In the genomic region with DNA sequence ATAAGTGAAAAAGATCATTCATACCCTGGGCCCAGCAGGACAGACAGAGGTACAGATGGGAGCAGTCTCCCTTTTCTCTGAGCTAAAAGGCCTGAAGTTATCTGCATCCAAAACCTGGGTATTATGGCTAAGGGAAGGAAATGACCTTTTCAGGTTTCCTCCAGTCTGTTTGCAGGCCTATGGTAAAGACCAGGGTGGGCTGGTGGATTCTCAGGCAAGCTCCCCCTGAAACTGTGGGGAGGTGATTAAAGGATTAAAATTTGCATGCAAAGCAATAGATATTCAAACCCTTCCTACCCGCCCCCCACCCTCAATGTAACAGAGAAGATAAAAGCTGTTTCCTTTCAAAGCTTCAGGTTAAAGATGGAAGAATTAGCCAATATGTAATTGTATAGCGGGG, we compare ENCODE assay signal across 27 cellular contexts.
"Had no signal": no experiment of that assay in that cellular context is flagged by ENCODE, and none has a peak within 500 bp of the region (broad histone marks: within the 10 kb centered on the region; RNA-seq: fewer than 3 reads in every experiment).

No MANE protein-coding gene starts in this region.

- H3K9me3 Mint-ChIP-seq: activated naive CD4-positive, alpha-beta T cell treated with anti-CD3 and anti-CD28 coated beads for 36 hours; activated naive CD8-positive, alpha-beta T cell treated with anti-CD3 and anti-CD28 coated beads for 36 hours; activated T-cell treated with anti-CD3 and anti-CD28 coated beads, Interleukin-2, amount 50 U/mL, for 24 hours; T-helper 2 cell treated with Interferon-gamma antibody and Interleukin-4, amounts not matched to agents 5 μg/mL and 100 μg/mL, for 36 hours had no signal

- DNase-seq: activated CD4-positive, alpha-beta T cell treated with anti-CD3 and anti-CD28 coated beads for 48 hours; activated CD4-positive, alpha-beta T cell treated with anti-CD3 and anti-CD28 coated beads, Interleukin-2, amount 50 U/mL, for 4 hours; activated CD4-positive, CD25-positive, alpha-beta regulatory T cell treated with anti-CD3 and anti-CD28 coated beads, Interleukin-2, amount 50 U/mL, for 72 hours; activated CD8-positive, alpha-beta memory T cell treated with anti-CD3 and anti-CD28 coated beads, Interleukin-2, amount 10 ng/mL, durations not matched to agents 7 days and 5 days; activated effector memory CD4-positive, alpha-beta T cell treated with anti-CD3 and anti-CD28 coated beads, Interleukin-2, amount 50 U/mL, for 16 hours; activated naive CD4-positive, alpha-beta T cell treated with anti-CD3 and anti-CD28 coated beads for 36 hours; activated naive CD8-positive, alpha-beta T cell treated with anti-CD3 and anti-CD28 coated beads for 36 hours; activated T-cell treated with anti-CD3 and anti-CD28 coated beads, Interleukin-2, amount 50 U/mL, for 24 hours; brain microvascular endothelial cell; KG1; NCI-H1092; NCI-H1417 treated with DMSO at 0.1 percent for 48 hours; NCI-H1694 treated with DMSO at 0.1 percent for 48 hours; NCI-H2029 treated with DMSO at 0.1 percent for 48 hours; NCI-H345; NCI-H510A; NCI-H526 treated with DMSO at 0.1 percent for 48 hours; NCI-H82; OCI-M1; RPMI8226; SJCRH30; SW 1271 had no signal

- H3K4me3 ChIP-seq: cardiac muscle cell, SJCRH30 had no signal

- H3K4me1 ChIP-seq: SJCRH30 had no signal

- H3K4me3 Mint-ChIP-seq: activated CD8-positive, alpha-beta memory T cell treated with anti-CD3 and anti-CD28 coated beads, Interleukin-2, amount 10 ng/mL, durations not matched to agents 7 days and 5 days; activated naive CD4-positive, alpha-beta T cell treated with anti-CD3 and anti-CD28 coated beads for 36 hours; activated naive CD8-positive, alpha-beta T cell treated with anti-CD3 and anti-CD28 coated beads for 36 hours; activated T-cell treated with anti-CD3 and anti-CD28 coated beads, Interleukin-2, amount 50 U/mL, for 24 hours; T-helper 2 cell treated with Interferon-gamma antibody and Interleukin-4, amounts not matched to agents 5 μg/mL and 100 μg/mL, for 36 hours had no signal

- H3K36me3 ChIP-seq: brain microvascular endothelial cell, cardiac muscle cell, SJCRH30 had no signal

- H3K27ac Mint-ChIP-seq: activated CD8-positive, alpha-beta memory T cell treated with anti-CD3 and anti-CD28 coated beads, Interleukin-2, amount 10 ng/mL, durations not matched to agents 7 days and 5 days; activated naive CD4-positive, alpha-beta T cell treated with anti-CD3 and anti-CD28 coated beads for 36 hours; activated naive CD8-positive, alpha-beta T cell treated with anti-CD3 and anti-CD28 coated beads for 36 hours; activated T-cell treated with anti-CD3 and anti-CD28 coated beads, Interleukin-2, amount 50 U/mL, for 24 hours; T-helper 2 cell treated with Interferon-gamma antibody and Interleukin-4, amounts not matched to agents 5 μg/mL and 100 μg/mL, for 36 hours had no signal

- H3K27me3 Mint-ChIP-seq: activated CD8-positive, alpha-beta memory T cell treated with anti-CD3 and anti-CD28 coated beads, Interleukin-2, amount 10 ng/mL, durations not matched to agents 7 days and 5 days; activated naive CD8-positive, alpha-beta T cell treated with anti-CD3 and anti-CD28 coated beads for 36 hours; activated T-cell treated with anti-CD3 and anti-CD28 coated beads, Interleukin-2, amount 50 U/mL, for 24 hours had no signal

- H3K27ac ChIP-seq: brain microvascular endothelial cell, cardiac muscle cell, SJCRH30 had no signal

- ATAC-seq: activated CD8-positive, alpha-beta memory T cell treated with anti-CD3 and anti-CD28 coated beads, Interleukin-2, amount 10 ng/mL, durations not matched to agents 7 days and 5 days; Panc1; Right ventricle myocardium inferior; SK-N-SH treated with all-trans-retinoic acid at 6 μM for 48 hours had no signal

- H3K36me3 Mint-ChIP-seq: activated CD8-positive, alpha-beta memory T cell treated with anti-CD3 and anti-CD28 coated beads, Interleukin-2, amount 10 ng/mL, durations not matched to agents 7 days and 5 days; activated naive CD8-positive, alpha-beta T cell treated with anti-CD3 and anti-CD28 coated beads for 36 hours had no signal

- H3K27me3 ChIP-seq: brain microvascular endothelial cell, cardiac muscle cell, SJCRH30 had no signal
